In the genomic region with DNA sequence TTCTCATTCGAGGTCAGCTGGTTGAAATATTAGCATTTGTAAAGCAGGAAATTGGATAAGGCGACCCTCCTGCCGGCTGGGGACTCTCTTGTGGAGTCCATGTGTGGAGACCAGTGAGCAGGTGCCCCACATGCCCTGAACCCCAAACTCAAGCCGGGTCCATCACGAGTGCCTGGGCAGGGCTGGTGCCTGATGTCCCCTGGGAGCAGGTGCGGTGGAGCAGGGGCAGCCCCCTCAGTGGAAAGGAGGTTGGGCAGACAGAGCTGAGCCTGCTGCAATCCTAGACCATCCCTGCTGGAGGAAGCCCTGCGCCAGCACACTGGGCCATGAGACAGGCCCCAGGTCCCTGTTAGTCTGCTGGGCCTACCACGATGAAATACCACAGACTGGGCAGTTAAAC, we compare ENCODE assay signal across 18 cellular contexts.
"Had no signal": no experiment of that assay in that cellular context is flagged by ENCODE, and none has a peak within 500 bp of the region (broad histone marks: within the 10 kb centered on the region; RNA-seq: fewer than 3 reads in every experiment).

No MANE protein-coding gene starts in this region.

- DNase-seq: activated CD4-positive, alpha-beta memory T cell treated with anti-CD3 and anti-CD28 coated beads for 36 hours; activated T-cell treated with anti-CD3 and anti-CD28 coated beads, Interleukin-2, amount 50 U/mL, for 4 hours; cerebellar nuclear complex; effector memory CD4-positive, alpha-beta T cell; left colon; lower lobe of right lung; right lobe of liver; small intestine; stimulated activated CD4-positive, alpha-beta T cell treated with anti-CD3 and anti-CD28 coated beads, Interleukin-15, amount 100 ng/mL, for 24 hours; stimulated activated CD4-positive, alpha-beta T cell treated with anti-CD3 and anti-CD28 coated beads, Interleukin-2, amount 100 ng/mL, for 48 hours; upper lobe of right lung had no signal

- H3K4me1 Mint-ChIP-seq: activated naive CD4-positive, alpha-beta T cell treated with anti-CD3 and anti-CD28 coated beads, Interleukin-2, amount 50 U/mL, for 24 hours had no signal

- ATAC-seq: activated T-cell treated with anti-CD3 and anti-CD28 coated beads, Interleukin-2, amount 50 U/mL, for 4 hours; left colon; lower lobe of right lung; right lobe of liver; upper lobe of right lung had no signal

- H3K27ac Mint-ChIP-seq: activated CD4-positive, alpha-beta memory T cell treated with anti-CD3 and anti-CD28 coated beads for 36 hours; activated naive CD4-positive, alpha-beta T cell treated with anti-CD3 and anti-CD28 coated beads, Interleukin-2, amount 50 U/mL, for 24 hours; dendritic cell treated with granulocyte-macrophage colony-stimulating factor and Interleukin-4, amounts not matched to agents 40 ng/mL and 50 ng/mL, for 4 days; T-helper 2 cell treated with Interferon-gamma antibody and Interleukin-4, amounts not matched to agents 5 μg/mL and 100 μg/mL, for 36 hours had no signal

- H3K4me3 ChIP-seq: adrenal gland, lower lobe of right lung, prostate gland, right lobe of liver, SK-N-MC, thoracic aorta, upper lobe of right lung had no signal

- H3K4me3 Mint-ChIP-seq: activated CD4-positive, alpha-beta memory T cell treated with anti-CD3 and anti-CD28 coated beads for 36 hours; activated naive CD4-positive, alpha-beta T cell treated with anti-CD3 and anti-CD28 coated beads, Interleukin-2, amount 50 U/mL, for 24 hours; activated T-cell treated with anti-CD3 and anti-CD28 coated beads, Interleukin-2, amount 50 U/mL, for 4 hours; dendritic cell treated with granulocyte-macrophage colony-stimulating factor and Interleukin-4, amounts not matched to agents 40 ng/mL and 50 ng/mL, for 4 days; T-helper 2 cell treated with Interferon-gamma antibody and Interleukin-4, amounts not matched to agents 5 μg/mL and 100 μg/mL, for 36 hours had no signal

- H3K27me3 Mint-ChIP-seq: activated CD4-positive, alpha-beta memory T cell treated with anti-CD3 and anti-CD28 coated beads for 36 hours; dendritic cell treated with granulocyte-macrophage colony-stimulating factor and Interleukin-4, amounts not matched to agents 40 ng/mL and 50 ng/mL, for 4 days had no signal

- H3K9me3 ChIP-seq: adrenal gland, lower lobe of right lung, prostate gland, right lobe of liver, thoracic aorta, upper lobe of right lung had no signal

- H3K36me3 ChIP-seq: adrenal gland, lower lobe of right lung, prostate gland, right lobe of liver, thoracic aorta, upper lobe of right lung had no signal

- H3K9me3 Mint-ChIP-seq: activated CD4-positive, alpha-beta memory T cell treated with anti-CD3 and anti-CD28 coated beads for 36 hours; activated naive CD4-positive, alpha-beta T cell treated with anti-CD3 and anti-CD28 coated beads, Interleukin-2, amount 50 U/mL, for 24 hours; activated T-cell treated with anti-CD3 and anti-CD28 coated beads, Interleukin-2, amount 50 U/mL, for 4 hours; T-helper 2 cell treated with Interferon-gamma antibody and Interleukin-4, amounts not matched to agents 5 μg/mL and 100 μg/mL, for 36 hours had no signal

- H3K4me1 ChIP-seq: adrenal gland had no signal

- H3K36me3 Mint-ChIP-seq: activated CD4-positive, alpha-beta memory T cell treated with anti-CD3 and anti-CD28 coated beads for 36 hours; activated naive CD4-positive, alpha-beta T cell treated with anti-CD3 and anti-CD28 coated beads, Interleukin-2, amount 50 U/mL, for 24 hours had no signal

- H3K27me3 ChIP-seq: right lobe of liver, upper lobe of right lung had no signal

- H3K27ac ChIP-seq: adrenal gland, lower lobe of right lung, right lobe of liver, SK-N-MC, thoracic aorta, upper lobe of right lung had no signal
